Comparison of ENCODE assay signal across 11 cellular contexts in genomic region chr9:98409637-98410173, GRCh38.
"Had no signal": no experiment of that assay in that cellular context is flagged by ENCODE, and none has a peak within 500 bp of the region (broad histone marks: within the 10 kb centered on the region; RNA-seq: fewer than 3 reads in every experiment).

No MANE protein-coding gene starts in this region.

- DNase-seq: activated CD4-positive, alpha-beta T cell treated with anti-CD3 and anti-CD28 coated beads, Interleukin-2, amount 50 U/mL, for 48 hours; activated CD8-positive, alpha-beta memory T cell treated with anti-CD3 and anti-CD28 coated beads, Interleukin-2, amount 10 ng/mL, durations not matched to agents 7 days and 5 days; activated effector memory CD4-positive, alpha-beta T cell treated with Interleukin-2 at 50 U/mL for 16 hours; activated T-cell treated with anti-CD3 and anti-CD28 coated beads, Interleukin-2, amount 50 U/mL, for 24 hours; stimulated activated CD4-positive, alpha-beta T cell treated with anti-CD3 and anti-CD28 coated beads, Interleukin-12 subunit alpha, Interleukin-12 subunit beta, amount 100 ng/mL, for 4 hours; stimulated activated naive CD8-positive, alpha-beta T cell treated with anti-CD3 and anti-CD28 coated beads, Interleukin-15, Interleukin-2, amounts not matched to agents 100 U/mL and 50 U/mL, for 24 hours; T-helper 2 cell had no signal

- H3K36me3 Mint-ChIP-seq: activated CD8-positive, alpha-beta memory T cell treated with anti-CD3 and anti-CD28 coated beads, Interleukin-2, amount 10 ng/mL, durations not matched to agents 7 days and 5 days; activated naive CD4-positive, alpha-beta T cell treated with anti-CD3 and anti-CD28 coated beads, Interleukin-2, amount 50 U/mL, for 72 hours had no signal

- ATAC-seq: activated CD8-positive, alpha-beta memory T cell treated with anti-CD3 and anti-CD28 coated beads, Interleukin-2, amount 10 ng/mL, durations not matched to agents 7 days and 5 days; activated naive CD4-positive, alpha-beta T cell treated with anti-CD3 and anti-CD28 coated beads, Interleukin-2, amount 50 U/mL, for 72 hours; stimulated activated naive CD8-positive, alpha-beta T cell treated with anti-CD3 and anti-CD28 coated beads, Interleukin-15, Interleukin-2, amounts not matched to agents 100 U/mL and 50 U/mL, for 24 hours had no signal

- H3K27ac Mint-ChIP-seq: activated CD8-positive, alpha-beta memory T cell treated with anti-CD3 and anti-CD28 coated beads, Interleukin-2, amount 10 ng/mL, durations not matched to agents 7 days and 5 days; activated T-cell treated with anti-CD3 and anti-CD28 coated beads, Interleukin-2, amount 50 U/mL, for 24 hours; nephron progenitor cell had no signal

- H3K4me3 Mint-ChIP-seq: activated CD8-positive, alpha-beta memory T cell treated with anti-CD3 and anti-CD28 coated beads, Interleukin-2, amount 10 ng/mL, durations not matched to agents 7 days and 5 days; activated T-cell treated with anti-CD3 and anti-CD28 coated beads, Interleukin-2, amount 50 U/mL, for 24 hours had no signal

- H3K9me3 ChIP-seq: heart right ventricle had no signal

- H3K27me3 ChIP-seq: brain microvascular endothelial cell had no signal

- H3K27ac ChIP-seq: brain microvascular endothelial cell had no signal

- H3K9me3 Mint-ChIP-seq: activated naive CD4-positive, alpha-beta T cell treated with anti-CD3 and anti-CD28 coated beads, Interleukin-2, amount 50 U/mL, for 72 hours; activated T-cell treated with anti-CD3 and anti-CD28 coated beads, Interleukin-2, amount 50 U/mL, for 24 hours; nephron progenitor cell had no signal

- H3K4me3 ChIP-seq: heart right ventricle had no signal

- H3K36me3 ChIP-seq: brain microvascular endothelial cell, heart right ventricle had no signal
